ENCODE assay signal across 1 cellular context in genomic region chr9:131125288-131126058, GRCh38.
TF ChIP-seq lines count a peak whose summit lies in the region.

Gene NUP214, plus strand, starts transcription at chr9:131125586. Its CDS starts 119 bp downstream, at chr9:131125705.

TF ChIP-seq in HEK293, 187 proteins besides CTCF, POLR2A, EP300 and RAD21 (continued from another document and continues in another):
- TF ChIP-seq ZBTB11 (tag by site-specific recombination; conservative IDR thresholded peaks at IDR 0.05; ENCODE audit: low read depth) (peak; percentile 95), PRDM6 (tag by site-specific recombination; IDR thresholded peaks at IDR 0.05) (no peak), ZNF843 (tag by site-specific recombination; IDR thresholded peaks at IDR 0.05) (peak; percentile 50; the same call in 1 of the 2 replicates), ZIC2 (tag by site-specific recombination; IDR thresholded peaks at IDR 0.05) (peak; percentile 24; the same call in 1 of the 2 replicates), ZNF510 (tag by site-specific recombination; IDR thresholded peaks at IDR 0.05; ENCODE audit: insufficient replicate concordance) (no peak), ZNF19 (tag by site-specific recombination; IDR thresholded peaks at IDR 0.05; ENCODE audit: low read depth) (no peak), ZNF692 (tag by site-specific recombination; IDR thresholded peaks at IDR 0.05) (peak; percentile 59), ZNF146 (tag by site-specific recombination; IDR thresholded peaks at IDR 0.05) (peak; percentile 24; the same call in 1 of the 2 replicates), ZNF335 (tag by site-specific recombination; conservative IDR thresholded peaks at IDR 0.05) (peak; percentile 75), INSM2 (tag by site-specific recombination; IDR thresholded peaks at IDR 0.05) (peak; percentile 84), ZFHX2 (tag by site-specific recombination; conservative IDR thresholded peaks at IDR 0.05) (peak; percentile 97), ZBTB7A (tag by site-specific recombination; IDR thresholded peaks at IDR 0.05; ENCODE audit: low read depth) (0 out of 2 replicates have a peak, but pooled peaks have one; percentile 51), ZBTB10 (tag by site-specific recombination; IDR thresholded peaks at IDR 0.05) (0 out of 2 replicates have a peak, but pooled peaks have one; percentile 32), REPIN1 (tag by site-specific recombination; IDR thresholded peaks at IDR 0.05; ENCODE audit: low read depth) (0 out of 2 replicates have a peak, but pooled peaks have one; percentile 60), ZNF580 (tag by site-specific recombination; IDR thresholded peaks at IDR 0.05) (peak; percentile 45; the same call in 1 of the 2 replicates), ZFP37 (tag by site-specific recombination; IDR thresholded peaks at IDR 0.05) (peak; percentile 95), ZNF776 (tag by site-specific recombination; IDR thresholded peaks at IDR 0.05; ENCODE audit: borderline replicate concordance) (no peak), ZNF18 (tag by site-specific recombination; IDR thresholded peaks at IDR 0.05) (no peak), ZNF391 (tag by site-specific recombination; IDR thresholded peaks at IDR 0.05; ENCODE audit: borderline replicate concordance, low read depth) (no peak), ZNF24 (tag by site-specific recombination; IDR thresholded peaks at IDR 0.05) (peak; percentile 59), ZBTB20 (tag by site-specific recombination; IDR thresholded peaks at IDR 0.05) (peak; percentile 49; the same call in 1 of the 2 replicates), PBX3 (CRISPR knock-in tag; IDR thresholded peaks at IDR 0.05) (0 out of 2 replicates have a peak, but pooled peaks have one; percentile 37), ZNF548 (tag by site-specific recombination; IDR thresholded peaks at IDR 0.05) (peak; percentile 22; the same call in 1 of the 2 replicates), ZNF280D (tag by site-specific recombination; IDR thresholded peaks at IDR 0.05) (0 out of 2 replicates have a peak, but pooled peaks have one; percentile 21), ZNF449 (tag by site-specific recombination; IDR thresholded peaks at IDR 0.05) (no peak), ZNF792 (tag by site-specific recombination; IDR thresholded peaks at IDR 0.05) (0 out of 2 replicates have a peak, but pooled peaks have one; percentile 51)
